ENCODE assay signal across 13 cellular contexts in genomic region chr1:171809834-171810233, GRCh38. TPM values are rescaled to one million over a fixed set of nuclear protein-coding genes. Genes with fewer than 3 reads are reported as not detected.
A peak's percentile ranks its signal among the peaks of the same experiment; 100 is the strongest.
DNase-seq lines count a peak whose midpoint lies in the region; ATAC-seq and TF ChIP-seq lines count a peak whose summit lies in the region.
"Had no signal": no experiment of that assay in that cellular context is flagged by ENCODE, and none has a peak within 500 bp of the region (broad histone marks: within the 10 kb centered on the region; RNA-seq: fewer than 3 reads in every experiment).

No MANE protein-coding gene starts in this region.

- DNase-seq in DMS53 (lab: John Stamatoyannopoulos, UW) = peak; percentile 14
- no peak for DNase-seq in DMS53 treated with DMSO at 0.1 percent for 48 hours (lab: John Stamatoyannopoulos, UW; ENCODE audit: unreplicated experiment)
- DNase-seq in epithelial cell of prostate (ENCODE audit: low read depth, low spot score) = peak; percentile 44
- no peak for DNase-seq in nephron progenitor cell
- no peak for DNase-seq in nucleus accumbens (lab: John Stamatoyannopoulos, UW)
- no peak for DNase-seq in DMS 273 (lab: John Stamatoyannopoulos, UW; ENCODE audit: unreplicated experiment)
- DNase-seq: AML-193; CD4-positive, alpha-beta T cell; GM23248 had no signal

- no peak overlapping the region for H3K4me3 Mint-ChIP-seq in activated T-helper 17 cell treated with anti-CD3 and anti-CD28 coated beads, Interleukin-2, amount 50 U/mL, for 72 hours
- no peak overlapping the region for H3K4me3 Mint-ChIP-seq in nephron progenitor cell
- H3K4me3 Mint-ChIP-seq: CD4-positive, alpha-beta T cell had no signal

- ATAC-seq in activated T-helper 17 cell treated with anti-CD3 and anti-CD28 coated beads, Interleukin-2, amount 50 U/mL, for 72 hours (replicated peaks) = no peak
- ATAC-seq: A549 had no signal

- peak overlapping the region; percentile 14 for H3K27ac Mint-ChIP-seq in activated T-helper 17 cell treated with anti-CD3 and anti-CD28 coated beads, Interleukin-2, amount 50 U/mL, for 72 hours
- H3K27ac Mint-ChIP-seq in nephron progenitor cell = no peak overlapping the region
- H3K27ac Mint-ChIP-seq: CD4-positive, alpha-beta T cell had no signal

- peaks cover 5% of the 10 kb centered on the region for H3K27me3 Mint-ChIP-seq in activated T-helper 17 cell treated with anti-CD3 and anti-CD28 coated beads, Interleukin-2, amount 50 U/mL, for 72 hours
- no peaks in the 10 kb centered on the region for H3K27me3 Mint-ChIP-seq in nephron progenitor cell (ENCODE audit: low read depth, poor library complexity)
- H3K27me3 Mint-ChIP-seq: CD4-positive, alpha-beta T cell had no signal

- H3K4me1 Mint-ChIP-seq in activated T-helper 17 cell treated with anti-CD3 and anti-CD28 coated beads, Interleukin-2, amount 50 U/mL, for 72 hours = peaks cover 6% of the 10 kb centered on the region
- H3K4me1 Mint-ChIP-seq in nephron progenitor cell = peaks cover 5% of the 10 kb centered on the region

- H3K36me3 Mint-ChIP-seq in activated T-helper 17 cell treated with anti-CD3 and anti-CD28 coated beads, Interleukin-2, amount 50 U/mL, for 72 hours (ENCODE audit: low read depth) = no peaks in the 10 kb centered on the region
- H3K36me3 Mint-ChIP-seq in nephron progenitor cell (ENCODE audit: low read depth) = no peaks in the 10 kb centered on the region

- H3K27ac ChIP-seq in epithelial cell of prostate = no peak overlapping the region
- H3K27ac ChIP-seq: 22Rv1, A549, C4-2B, GM23248 had no signal

- H3K9me3 Mint-ChIP-seq in activated T-helper 17 cell treated with anti-CD3 and anti-CD28 coated beads, Interleukin-2, amount 50 U/mL, for 72 hours = no peaks in the 10 kb centered on the region
- H3K9me3 Mint-ChIP-seq in nephron progenitor cell = no peaks in the 10 kb centered on the region
- H3K9me3 Mint-ChIP-seq: CD4-positive, alpha-beta T cell had no signal

- TF ChIP-seq CTCF in nephron progenitor cell (IDR thresholded peaks at IDR 0.05) = no peak

RNA-seq across cellular contexts. Expression of gene METTL13, which starts 28.4 kb away (rescaled TPM):
- total RNA-seq in activated T-helper 17 cell treated with anti-CD3 and anti-CD28 coated beads, Interleukin-2, amount 50 U/mL, for 72 hours = 10 to 100 TPM; 77.7 to 83.1 TPM

RNA-seq across cellular contexts. Expression of gene DNM3, which starts 31.5 kb away (rescaled TPM):
- total RNA-seq in activated T-helper 17 cell treated with anti-CD3 and anti-CD28 coated beads, Interleukin-2, amount 50 U/mL, for 72 hours = 1 to 10 TPM; 3.0 to 5.8 TPM

Comparison
In these comparisons a context has a peak if more than half of its experiments do, and no peak if none do; other contexts are left out.
1. DNase-seq: peak in DMS53 (single experiment) and epithelial cell of prostate (single experiment); none in DMS53 treated with DMSO at 0.1 percent for 48 hours (single experiment), nephron progenitor cell (single experiment), nucleus accumbens (0 of 56) and DMS 273 (single experiment).